Comparison of ENCODE assay signal across 21 cellular contexts in the genomic region with DNA sequence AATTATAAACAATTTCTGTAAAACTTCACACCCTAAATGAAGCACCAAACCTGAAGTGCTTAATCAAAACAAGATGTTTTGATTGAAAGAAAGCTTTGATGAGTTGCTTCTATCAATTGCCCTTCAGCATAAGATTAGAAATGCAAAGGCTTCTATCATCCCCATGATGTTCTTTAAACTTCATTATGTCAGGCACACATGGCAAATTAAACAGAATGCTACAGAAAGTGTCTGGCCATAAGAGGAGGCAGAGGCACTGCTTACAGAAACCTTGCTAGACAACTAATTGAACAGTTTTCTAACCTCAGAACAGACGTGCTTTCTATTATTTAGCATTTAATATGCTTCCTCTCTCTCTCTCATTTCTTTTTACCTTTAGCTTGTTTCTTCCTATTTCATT.
"Had no signal": no experiment of that assay in that cellular context is flagged by ENCODE, and none has a peak within 500 bp of the region (broad histone marks: within the 10 kb centered on the region; RNA-seq: fewer than 3 reads in every experiment).

No MANE protein-coding gene starts in this region.

- H3K36me3 ChIP-seq: colonic mucosa, esophagus squamous epithelium, gastrocnemius medialis, heart right ventricle, left lung had no signal

- H3K4me3 ChIP-seq: colonic mucosa, esophagus squamous epithelium, gastrocnemius medialis, heart right ventricle, left lung, lung, mucosa of descending colon had no signal

- H3K27ac ChIP-seq: colonic mucosa, esophagus squamous epithelium, gastrocnemius medialis, heart right ventricle, left lung had no signal

- ATAC-seq: gastrocnemius medialis; heart right ventricle; left cardiac atrium; left lung; left ventricle myocardium superior; mucosa of descending colon; naive thymus-derived CD8-positive, alpha-beta T cell had no signal

- H3K27me3 ChIP-seq: colonic mucosa, esophagus squamous epithelium, gastrocnemius medialis, heart right ventricle, left lung had no signal

- H3K9me3 ChIP-seq: colonic mucosa, esophagus squamous epithelium, gastrocnemius medialis, heart right ventricle, left lung, mucosa of descending colon had no signal

- H3K4me1 ChIP-seq: colonic mucosa, esophagus squamous epithelium, gastrocnemius medialis, left lung had no signal

- DNase-seq: colonic mucosa; cortex of kidney; effector CD4-positive, alpha-beta T cell; effector memory CD4-positive, alpha-beta T cell; esophagus squamous epithelium; foreskin fibroblast; foreskin melanocyte; gastrocnemius medialis; glutamatergic neuron; heart right ventricle; hippocampal formation; left cardiac atrium; left lung; left ventricle myocardium superior; mammary epithelial cell; mesendoderm; midbrain; mucosa of descending colon; naive B cell; naive thymus-derived CD8-positive, alpha-beta T cell had no signal
